Comparison of ENCODE assay signal across 8 cellular contexts in genomic region chr11:898540-899190, GRCh38. TPM values are rescaled to one million over a fixed set of nuclear protein-coding genes. Genes with fewer than 3 reads are reported as not detected.
DNase-seq lines count a peak whose midpoint lies in the region; ATAC-seq, FAIRE-seq and TF ChIP-seq lines count a peak whose summit lies in the region.
"Had no signal": no experiment of that assay in that cellular context is flagged by ENCODE, and none has a peak within 500 bp of the region (broad histone marks: within the 10 kb centered on the region; RNA-seq: fewer than 3 reads in every experiment).

No MANE protein-coding gene starts in this region.

- H3K4me3 ChIP-seq in GM12878, result no peak overlapping the region
- H3K4me3 ChIP-seq: gastrocnemius medialis had no signal

- WGBS in GM12878 (ENCODE audit: insufficient coverage, insufficient replicate concordance, low lambda C conversion rate, missing lambda C conversion rate), result 83% methylated on average over 22 of the region's 22 CpGs

- peak; percentile 35 for DNase-seq in ELR (ENCODE audit: low read depth)
- no peak for DNase-seq in GM12878 (ENCODE audit: low read depth, low spot score)
- DNase-seq in left lobe of liver (ENCODE audit: low spot score), result no peak
- DNase-seq in pons (ENCODE audit: low spot score), result no peak
- DNase-seq in stimulated activated CD4-positive, alpha-beta T cell treated with anti-CD3 and anti-CD28 coated beads, Interleukin-4, amount 100 ng/mL, for 24 hours, result no peak
- DNase-seq in DMS79 treated with DMSO at 0.1 percent for 48 hours (lab: John Stamatoyannopoulos, UW), result no peak
- DNase-seq: activated naive CD4-positive, alpha-beta T cell treated with anti-CD3 and anti-CD28 coated beads, Interleukin-2, amount 10 ng/mL, durations not matched to agents 7 days and 5 days; gastrocnemius medialis had no signal

- H2AFZ ChIP-seq in GM12878 (ENCODE audit: control insufficient read depth, low read depth, low read length), result no peak overlapping the region

- no peaks in the 10 kb centered on the region for H3K9me3 ChIP-seq in GM12878 (replicated peaks; ENCODE audit: control insufficient read depth, insufficient read depth, low read length)
- H3K9me3 ChIP-seq: gastrocnemius medialis had no signal

- TF ChIP-seq EP300 in GM12878 (IDR thresholded peaks at IDR 0.05; ENCODE audit: borderline replicate concordance in 1 of 2, control insufficient read depth in 1 of 2, low read depth in 2 of 2, low read length in 2 of 2), result no peak

- no peak overlapping the region for H3K9ac ChIP-seq in GM12878 (ENCODE audit: control insufficient read depth, insufficient read depth, low read length)

- H3K36me3 ChIP-seq in GM12878 (ENCODE audit: control insufficient read depth in 2 of 2, insufficient read depth in 2 of 2, low read length in 1 of 2), result peaks cover 3 to 39% of the 10 kb centered on the region in 2 experiments; a peak in 3 of 4 replicates

- H3K4me1 ChIP-seq in GM12878 (ENCODE audit: control insufficient read depth, insufficient read depth, low read length), result no peaks in the 10 kb centered on the region
- H3K4me1 ChIP-seq: gastrocnemius medialis had no signal

- POLR2A ChIA-PET in GM12878 (lab: Charles Lee), result no interaction called here

- TF ChIP-seq RAD21 in GM12878 (IDR thresholded peaks at IDR 0.05; ENCODE audit: insufficient read depth, low read depth, low read length), result no peak

- SMC1A ChIA-PET in GM12878 (lab: Charles Lee; ENCODE audit: uncharacterized antibody, unreplicated experiment), result no interaction called here

- TF ChIP-seq CTCF in GM12878 (IDR thresholded peaks at IDR 0.05 in 2 of 3, conservative IDR thresholded peaks at IDR 0.05 in 1 of 3; ENCODE audit: control insufficient read depth in 2 of 3, extremely low read depth in 1 of 3, insufficient read depth in 1 of 3, low read depth in 3 of 3, low read length in 3 of 3), result no peak

- no peak overlapping the region for H3K27ac ChIP-seq in GM12878 (ENCODE audit: control insufficient read depth, insufficient read depth)
- H3K27ac ChIP-seq: gastrocnemius medialis had no signal

- FAIRE-seq in GM12878 (lab: Jason Lieb, UNC), result no peak

- no peak overlapping the region for H3K4me2 ChIP-seq in GM12878 (ENCODE audit: control insufficient read depth, insufficient read depth)

- intact Hi-C loops in GM12878 (cut with micrococcal nuclease; ENCODE audit: unreplicated experiment), result no loop called here

- ATAC-seq in GM12878 (no peak), left lobe of liver (peak; percentile 57)
- ATAC-seq: gastrocnemius medialis had no signal

- RAD21 ChIA-PET in GM12878 (lab: Charles Lee; ENCODE audit: unreplicated experiment), result no interaction called here

- H3K79me2 ChIP-seq in GM12878 (ENCODE audit: control insufficient read depth, insufficient read depth, low read length), result no peaks in the 10 kb centered on the region

- in situ Hi-C loops in GM12878 (cut with MboI), result no loop called here

- TSS peak; percentile 54 for BruUV-seq in GM12878 (replicated peaks; lab: Mats Ljungman, UMichigan)

- H4K20me1 ChIP-seq in GM12878 (ENCODE audit: control insufficient read depth, insufficient read depth), result no peaks in the 10 kb centered on the region

- TF ChIP-seq POLR2A in GM12878 (IDR thresholded peaks at IDR 0.05; ENCODE audit: low read depth, low read length), result no peak

- no peaks in the 10 kb centered on the region for H3K27me3 ChIP-seq in GM12878 (replicated peaks in 1 of 2; ENCODE audit: control insufficient read depth in 2 of 2, insufficient read depth in 2 of 2, low read length in 1 of 2)
- H3K27me3 ChIP-seq: gastrocnemius medialis had no signal

- CTCF ChIA-PET in GM12878 (lab: Yijun Ruan, JAX), result no interaction called here

TF ChIP-seq in GM12878, 131 proteins besides CTCF, POLR2A, EP300 and RAD21 (continues in another document):
- no peak for TF ChIP-seq RB1 (IDR thresholded peaks at IDR 0.05; ENCODE audit: borderline replicate concordance)
- no peak for TF ChIP-seq CREB1 (IDR thresholded peaks at IDR 0.05; ENCODE audit: low read depth)
- TF ChIP-seq SIX5 (IDR thresholded peaks at IDR 0.05; ENCODE audit: low read depth, low read length, severe bottlenecking), result no peak
- no peak for TF ChIP-seq BCL11A (IDR thresholded peaks at IDR 0.05; ENCODE audit: low read depth, low read length)
- TF ChIP-seq ZZZ3 (IDR thresholded peaks at IDR 0.05; ENCODE audit: control insufficient read depth, insufficient read length, low read depth), result no peak
- TF ChIP-seq SMARCA5 (IDR thresholded peaks at IDR 0.05), result no peak

RNA-seq across cellular contexts. Expression of gene CHID1, which starts 11.9 kb away (rescaled TPM):
- 35.6 and 47.2 TPM in 2 replicates for total RNA-seq in GM12878 (2013; cell fraction: nucleolus; rRNA removed)
- 20.7 and 30.2 TPM in 2 replicates for total RNA-seq in GM12878 (2014; rRNA removed)
- total RNA-seq in GM12878 (2014; rRNA removed; fragmentation: Illumina TruSeq; extraction: Trizol), result 15.5 and 16.7 TPM in 2 replicates
- 48.5 and 54.2 TPM in 2 replicates for total RNA-seq in GM12878 (2021)
- 17.6 TPM for polyA plus RNA-seq in GM12878 (2011; ENCODE audit: low read depth)
- 15.5 and 30.1 TPM in 2 replicates for polyA plus RNA-seq in GM12878 (2011; rRNA removed)
- 45.8 and 56.7 TPM in 2 replicates for polyA plus RNA-seq in GM12878 (2011; cell fraction: cytosol; rRNA removed)
- 53.3 and 64.0 TPM in 2 replicates for polyA plus RNA-seq in GM12878 (2011; cell fraction: nucleus; rRNA removed)
- 30.5 and 35.3 TPM in 2 replicates for polyA plus RNA-seq in GM12878 (2012)
- 11.1 and 20.2 TPM in 2 replicates for polyA plus RNA-seq in GM12878 (2014; fragmentation: Illumina TruSeq; extraction: Trizol)
- 10 to 100 TPM in 1 of 2 experiments, 1 to 10 TPM in 1; 4.8 to 10.1 TPM for polyA plus RNA-seq in GM12878 (2014; fragmentation: Nextera tagmentation; extraction: Ambion mirVana)
- polyA plus RNA-seq in GM12878 (2014; rRNA removed), result 38.9 and 40.2 TPM in 2 replicates
- polyA plus RNA-seq in GM12878 (2016; fragmentation: Nextera tagmentation; extraction: Ambion mirVana), result 10 to 100 TPM; 63.3 to 75.2 TPM
- 36.6 and 44.7 TPM in 2 replicates for polyA minus RNA-seq in GM12878 (2011; rRNA and poly(A)+ RNA removed)
- polyA minus RNA-seq in GM12878 (2011; cell fraction: cytosol; rRNA and poly(A)+ RNA removed), result 19.8 and 21.9 TPM in 2 replicates
- polyA minus RNA-seq in GM12878 (2011; cell fraction: nucleus; rRNA and poly(A)+ RNA removed), result 18.6 and 24.4 TPM in 2 replicates
- 146 TPM for total RNA-seq in left lobe of liver

RNA-seq across cellular contexts. Expression of gene AP2A2, which starts 27.0 kb away (rescaled TPM):
- total RNA-seq in GM12878 (2013; cell fraction: nucleolus; rRNA removed), result 81.6 and 92.4 TPM in 2 replicates
- 12.8 and 15.1 TPM in 2 replicates for total RNA-seq in GM12878 (2014; rRNA removed)
- total RNA-seq in GM12878 (2014; rRNA removed; fragmentation: Illumina TruSeq; extraction: Trizol), result 17.7 TPM in 2 replicates
- 42.0 and 46.8 TPM in 2 replicates for total RNA-seq in GM12878 (2021)
- 27.9 TPM for polyA plus RNA-seq in GM12878 (2011; ENCODE audit: low read depth)
- 23.2 and 34.8 TPM in 2 replicates for polyA plus RNA-seq in GM12878 (2011; rRNA removed)
- 27.5 and 29.6 TPM in 2 replicates for polyA plus RNA-seq in GM12878 (2011; cell fraction: cytosol; rRNA removed)
- 106 and 121 TPM in 2 replicates for polyA plus RNA-seq in GM12878 (2011; cell fraction: nucleus; rRNA removed)
- 21.7 and 22.3 TPM in 2 replicates for polyA plus RNA-seq in GM12878 (2012)
- 39.6 and 48.8 TPM in 2 replicates for polyA plus RNA-seq in GM12878 (2014; fragmentation: Illumina TruSeq; extraction: Trizol)
- polyA plus RNA-seq in GM12878 (2014; fragmentation: Nextera tagmentation; extraction: Ambion mirVana), result 1 to 10 TPM in 1 of 2 experiments, under 1 TPM in 1; 0.58 to 2.6 TPM
- 26.4 and 32.6 TPM in 2 replicates for polyA plus RNA-seq in GM12878 (2014; rRNA removed)
- 10 to 100 TPM; 14.4 to 18.8 TPM for polyA plus RNA-seq in GM12878 (2016; fragmentation: Nextera tagmentation; extraction: Ambion mirVana)
- 40.8 and 41.6 TPM in 2 replicates for polyA minus RNA-seq in GM12878 (2011; rRNA and poly(A)+ RNA removed)
- polyA minus RNA-seq in GM12878 (2011; cell fraction: cytosol; rRNA and poly(A)+ RNA removed), result 24.7 and 32.3 TPM in 2 replicates
- polyA minus RNA-seq in GM12878 (2011; cell fraction: nucleus; rRNA and poly(A)+ RNA removed), result 23.9 and 38.2 TPM in 2 replicates
- 53.7 TPM for total RNA-seq in left lobe of liver

RNA-seq across cellular contexts. Expression of gene TSPAN4, which starts 56.0 kb away (rescaled TPM):
- 47.0 and 47.6 TPM in 2 replicates for total RNA-seq in GM12878 (2013; cell fraction: nucleolus; rRNA removed)
- 9.3 and 10.1 TPM in 2 replicates for total RNA-seq in GM12878 (2014; rRNA removed)
- 2.3 and 2.7 TPM in 2 replicates for total RNA-seq in GM12878 (2014; rRNA removed; fragmentation: Illumina TruSeq; extraction: Trizol)
- total RNA-seq in GM12878 (2021), result 8.7 and 9.0 TPM in 2 replicates
- 3.5 TPM for polyA plus RNA-seq in GM12878 (2011; ENCODE audit: low read depth)
- polyA plus RNA-seq in GM12878 (2011; rRNA removed), result 6.5 and 13.4 TPM in 2 replicates
- 22.9 and 34.0 TPM in 2 replicates for polyA plus RNA-seq in GM12878 (2011; cell fraction: cytosol; rRNA removed)
- polyA plus RNA-seq in GM12878 (2011; cell fraction: nucleus; rRNA removed), result 75.6 and 100 TPM in 2 replicates
- polyA plus RNA-seq in GM12878 (2012), result 6.5 and 6.8 TPM in 2 replicates
- polyA plus RNA-seq in GM12878 (2014; fragmentation: Illumina TruSeq; extraction: Trizol), result 0.96 TPM in 1 of 2 replicates, not detected in the other
- polyA plus RNA-seq in GM12878 (2014; fragmentation: Nextera tagmentation; extraction: Ambion mirVana), result under 1 TPM in 1 of 2 experiments, not detected in 1; 0.37 TPM
- polyA plus RNA-seq in GM12878 (2014; rRNA removed), result 11.6 and 14.0 TPM in 2 replicates
- polyA plus RNA-seq in GM12878 (2016; fragmentation: Nextera tagmentation; extraction: Ambion mirVana), result 1 to 10 TPM; 7.6 to 8.5 TPM
- 13.9 and 15.4 TPM in 2 replicates for polyA minus RNA-seq in GM12878 (2011; rRNA and poly(A)+ RNA removed)
- polyA minus RNA-seq in GM12878 (2011; cell fraction: cytosol; rRNA and poly(A)+ RNA removed), result 21.0 and 24.9 TPM in 2 replicates
- polyA minus RNA-seq in GM12878 (2011; cell fraction: nucleus; rRNA and poly(A)+ RNA removed), result 10.2 and 15.3 TPM in 2 replicates
- total RNA-seq in left lobe of liver, result 17.1 TPM

RNA-seq across cellular contexts. Expression of gene POLR2L, which starts 56.3 kb away (rescaled TPM):
- total RNA-seq in GM12878 (2013; cell fraction: nucleolus; rRNA removed), result 10.3 and 15.3 TPM in 2 replicates
- total RNA-seq in GM12878 (2014; rRNA removed) (366 and 432 TPM in 2 replicates), GM12878 (2014; rRNA removed; fragmentation: Illumina TruSeq; extraction: Trizol) (60.2 and 68.7 TPM in 2 replicates), GM12878 (2021) (133 and 137 TPM in 2 replicates), left lobe of liver (81.5 TPM)
- polyA plus RNA-seq in GM12878 (2011; ENCODE audit: low read depth), result 11.2 TPM
- polyA plus RNA-seq in GM12878 (2011; rRNA removed) (13.7 and 44.2 TPM in 2 replicates), GM12878 (2014; fragmentation: Illumina TruSeq; extraction: Trizol) (2.2 and 23.1 TPM in 2 replicates), GM12878 (2014; fragmentation: Nextera tagmentation; extraction: Ambion mirVana) (100 to 1,000 TPM in 1 of 2 experiments, 10 to 100 TPM in 1; 68.8 to 117 TPM), GM12878 (2014; rRNA removed) (318 and 463 TPM in 2 replicates), GM12878 (2016; fragmentation: Nextera tagmentation; extraction: Ambion mirVana) (100 to 1,000 TPM; 439 to 497 TPM)
- polyA plus RNA-seq in GM12878 (2011; cell fraction: cytosol; rRNA removed), result 76.2 and 168 TPM in 2 replicates
- 129 and 164 TPM in 2 replicates for polyA plus RNA-seq in GM12878 (2011; cell fraction: nucleus; rRNA removed)
- 136 and 240 TPM in 2 replicates for polyA plus RNA-seq in GM12878 (2012)
- polyA minus RNA-seq in GM12878 (2011; rRNA and poly(A)+ RNA removed), result 70.2 and 136 TPM in 2 replicates
- 63.5 and 71.9 TPM in 2 replicates for polyA minus RNA-seq in GM12878 (2011; cell fraction: cytosol; rRNA and poly(A)+ RNA removed)
- 35.2 and 55.4 TPM in 2 replicates for polyA minus RNA-seq in GM12878 (2011; cell fraction: nucleus; rRNA and poly(A)+ RNA removed)
